In genomic region chr1:53868565-53868964, GRCh38 we compare ENCODE assay signal across 1 cellular context.
TF ChIP-seq lines count a peak whose summit lies in the region.

No MANE protein-coding gene starts in this region.

TF ChIP-seq in endothelial cell of umbilical vein, 7 proteins besides CTCF, POLR2A, EP300 and RAD21 (continued from another document):
- TF ChIP-seq JUN (IDR thresholded peaks at IDR 0.05; ENCODE audit: borderline replicate concordance, insufficient read depth, insufficient read length, low read depth): peak; percentile 32
